Comparison of ENCODE assay signal across 18 cellular contexts in the genomic region with DNA sequence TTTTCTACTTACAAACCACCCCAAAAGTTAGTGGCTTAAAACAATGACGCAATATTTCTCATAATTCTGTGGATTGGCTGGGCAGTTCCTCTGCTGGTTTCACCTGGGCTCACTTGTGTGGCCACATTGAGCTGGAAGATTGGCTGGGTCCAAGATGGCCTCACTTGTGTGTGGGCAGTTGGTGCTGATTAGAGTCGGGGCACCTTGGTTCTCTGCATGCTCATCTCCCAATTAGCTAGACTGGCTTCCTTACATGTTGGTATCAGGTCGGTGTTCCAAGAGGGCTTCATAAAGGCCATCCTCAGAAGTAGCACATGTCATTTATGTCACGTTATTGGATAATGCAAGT. TPM values are rescaled to one million over a fixed set of nuclear protein-coding genes. Genes with fewer than 3 reads are reported as not detected.
A peak's percentile ranks its signal among the peaks of the same experiment; 100 is the strongest.
DNase-seq lines count a peak whose midpoint lies in the region; ATAC-seq, FAIRE-seq and TF ChIP-seq lines count a peak whose summit lies in the region.
"Had no signal": no experiment of that assay in that cellular context is flagged by ENCODE, and none has a peak within 500 bp of the region (broad histone marks: within the 10 kb centered on the region; RNA-seq: fewer than 3 reads in every experiment).

No MANE protein-coding gene starts in this region.

- H3K27me3 Mint-ChIP-seq in MCF 10A (ENCODE audit: insufficient read depth, unreplicated experiment) (no peaks in the 10 kb centered on the region), mesothelial cell of epicardium (ENCODE audit: low read depth) (no peaks in the 10 kb centered on the region)
- no peaks in the 10 kb centered on the region for H3K27me3 Mint-ChIP-seq in activated T-helper 17 cell treated with anti-CD3 and anti-CD28 coated beads, Interleukin-2, amount 50 U/mL, for 72 hours
- H3K27me3 Mint-ChIP-seq: effector memory CD8-positive, alpha-beta T cell had no signal

- H3K27ac ChIP-seq in mammary epithelial cell (ENCODE audit: insufficient read depth, low read depth, low read length): no peak overlapping the region
- peak overlapping the region in 2 of 3 donors; percentile 56 to 78 for H3K27ac ChIP-seq in thyroid gland

- BruUV-seq in MCF 10A (replicated peaks; lab: Mats Ljungman, UMichigan): no TSS peak
- BruUV-seq in mammary epithelial cell (replicated peaks; lab: Mats Ljungman, UMichigan): no TSS peak

- TF ChIP-seq POLR2A in thyroid gland (IDR thresholded peaks at IDR 0.05): no peak
- TF ChIP-seq POLR2A in GM12891 (IDR thresholded peaks at IDR 0.05; ENCODE audit: low read depth, low read length): no peak

- POLR2A ChIA-PET in MCF 10A (lab: Yijun Ruan, JAX): interaction anchor here (1.2 kb wide), 1 partner anchor 208 kb away, joined by 5 read pairs; no protein-coding TSS in a partner anchor

- H3K9me3 ChIP-seq in mammary epithelial cell (replicated peaks; ENCODE audit: insufficient read depth, low read length) (no peaks in the 10 kb centered on the region), thyroid gland (no peaks in the 10 kb centered on the region)
- H3K9me3 ChIP-seq: heart left ventricle, upper lobe of left lung had no signal

- in situ Hi-C loops in mammary epithelial cell (cut with MboI; ENCODE audit: low sequenced_read_pairs in 2 of 2): no loop called here

- H3K4me3 Mint-ChIP-seq in MCF 10A (ENCODE audit: unreplicated experiment): no peak overlapping the region
- H3K4me3 Mint-ChIP-seq in activated T-helper 17 cell treated with anti-CD3 and anti-CD28 coated beads, Interleukin-2, amount 50 U/mL, for 72 hours: peak overlapping the region; percentile 73
- no peak overlapping the region for H3K4me3 Mint-ChIP-seq in mesothelial cell of epicardium
- H3K4me3 Mint-ChIP-seq: effector memory CD8-positive, alpha-beta T cell had no signal

- peaks cover 9% of the 10 kb centered on the region for H3K4me1 ChIP-seq in mammary epithelial cell (ENCODE audit: insufficient read depth, low read length)
- peaks cover 26 to 30% of the 10 kb centered on the region in 2 donors for H3K4me1 ChIP-seq in thyroid gland

- peak overlapping the region; percentile 44 for H3K27ac Mint-ChIP-seq in MCF 10A (ENCODE audit: low read depth, unreplicated experiment)
- peak overlapping the region; percentile 94 for H3K27ac Mint-ChIP-seq in activated T-helper 17 cell treated with anti-CD3 and anti-CD28 coated beads, Interleukin-2, amount 50 U/mL, for 72 hours
- H3K27ac Mint-ChIP-seq in mesothelial cell of epicardium: peak overlapping the region; percentile 71

- intact Hi-C loops in MCF 10A (cut with micrococcal nuclease) (no loop called here), mammary epithelial cell (cut with micrococcal nuclease) (no loop called here), thyroid gland (cut with DNase I) (no loop called here)

- TF ChIP-seq CTCF in MCF 10A (IDR thresholded peaks at IDR 0.05; ENCODE audit: unreplicated experiment) (no peak), mammary epithelial cell (conservative IDR thresholded peaks at IDR 0.05 in 1 of 2, IDR thresholded peaks at IDR 0.05 in 1 of 2; ENCODE audit: extremely low read depth in 1 of 2, insufficient read depth in 1 of 2, low read depth in 1 of 2, low read length in 2 of 2) (no peak), mesothelial cell of epicardium (IDR thresholded peaks at IDR 0.05; ENCODE audit: unreplicated experiment) (no peak), thyroid gland (IDR thresholded peaks at IDR 0.05) (no peak)

- no peak overlapping the region for H2AFZ ChIP-seq in mammary epithelial cell (ENCODE audit: low read depth, low read length)

- dilution Hi-C loops in mammary epithelial cell (cut with HindIII; ENCODE audit: low sequenced_read_pairs): no loop called here

- H3K9me3 Mint-ChIP-seq in MCF 10A (ENCODE audit: unreplicated experiment) (no peaks in the 10 kb centered on the region), mesothelial cell of epicardium (no peaks in the 10 kb centered on the region)
- no peaks in the 10 kb centered on the region for H3K9me3 Mint-ChIP-seq in activated T-helper 17 cell treated with anti-CD3 and anti-CD28 coated beads, Interleukin-2, amount 50 U/mL, for 72 hours
- H3K9me3 Mint-ChIP-seq: effector memory CD8-positive, alpha-beta T cell had no signal

- H3K4me3 ChIP-seq in mammary epithelial cell (replicated peaks in 1 of 3; ENCODE audit: insufficient read depth in 1 of 3, low read depth in 2 of 3, low read length in 3 of 3): no peak overlapping the region
- no peak overlapping the region for H3K4me3 ChIP-seq in thyroid gland (replicated peaks in 1 of 3)
- H3K4me3 ChIP-seq: heart left ventricle, upper lobe of left lung had no signal

- no peaks in the 10 kb centered on the region for H4K20me1 ChIP-seq in mammary epithelial cell (ENCODE audit: insufficient read depth, low read length)

- H3K4me2 ChIP-seq in mammary epithelial cell (ENCODE audit: insufficient read depth, low read depth, low read length): no peak overlapping the region

- peaks cover 75% of the 10 kb centered on the region for H3K79me2 ChIP-seq in mammary epithelial cell (ENCODE audit: insufficient read depth, low read length)

- no peak for FAIRE-seq in GM12891 (lab: Jason Lieb, UNC)

- peaks cover 47% of the 10 kb centered on the region for H3K4me1 Mint-ChIP-seq in MCF 10A (ENCODE audit: insufficient read depth, unreplicated experiment)
- peaks cover 53% of the 10 kb centered on the region for H3K4me1 Mint-ChIP-seq in activated T-helper 17 cell treated with anti-CD3 and anti-CD28 coated beads, Interleukin-2, amount 50 U/mL, for 72 hours
- H3K4me1 Mint-ChIP-seq in mesothelial cell of epicardium: peaks cover 67% of the 10 kb centered on the region

- no peak for ATAC-seq in activated T-helper 17 cell treated with anti-CD3 and anti-CD28 coated beads, Interleukin-2, amount 50 U/mL, for 72 hours (replicated peaks)
- ATAC-seq in HG02870 (IDR thresholded peaks at IDR 0.05; ENCODE audit: unreplicated experiment): no peak
- ATAC-seq: effector memory CD8-positive, alpha-beta T cell; heart left ventricle; SK-N-SH treated with all-trans-retinoic acid at 6 μM for 48 hours had no signal

- H3K36me3 ChIP-seq in mammary epithelial cell (ENCODE audit: insufficient read depth, low read length) (peaks cover 4% of the 10 kb centered on the region), thyroid gland (no peaks in the 10 kb centered on the region)
- H3K36me3 ChIP-seq: upper lobe of left lung had no signal

- H3K27me3 ChIP-seq in mammary epithelial cell (ENCODE audit: insufficient read depth, low read length) (no peaks in the 10 kb centered on the region), thyroid gland (no peaks in the 10 kb centered on the region)
- H3K27me3 ChIP-seq: heart left ventricle, upper lobe of left lung had no signal

- WGBS in mammary epithelial cell (ENCODE audit: low coverage, missing lambda C conversion rate): 100% methylated on average over 3 of the region's 4 CpGs
- 96 to 98% methylated on average over 4 of the region's 4 CpGs for WGBS in thyroid gland, 2 donors

- CTCF ChIA-PET in MCF 10A (lab: Yijun Ruan, JAX) (interaction anchor here (0.7 to 1.6 kb wide), 4 partner anchors 10 to 481 kb away, joined by 3 to 5 read pairs (median 4); a partner anchor contains a TSS), mammary epithelial cell (lab: Charles Lee; ENCODE audit: low non-redundant PET) (no interaction called here)

- no peak overlapping the region for H3K9ac ChIP-seq in mammary epithelial cell (ENCODE audit: insufficient read depth, low read length)

- H3K36me3 Mint-ChIP-seq in MCF 10A (ENCODE audit: insufficient read depth, unreplicated experiment): peaks cover 6% of the 10 kb centered on the region
- peaks cover 51% of the 10 kb centered on the region for H3K36me3 Mint-ChIP-seq in activated T-helper 17 cell treated with anti-CD3 and anti-CD28 coated beads, Interleukin-2, amount 50 U/mL, for 72 hours (ENCODE audit: low read depth)
- H3K36me3 Mint-ChIP-seq in mesothelial cell of epicardium: peaks cover 5% of the 10 kb centered on the region

- DNase-seq in MCF 10A (ENCODE audit: unreplicated experiment) (no peak), mammary epithelial cell (no peak), mesothelial cell of epicardium (ENCODE audit: low spot score in 2 of 2, unreplicated experiment in 2 of 2) (no peak), thyroid gland (no peak), GM12891 (ENCODE audit: insufficient read length, low spot score) (no peak), D341Med (ENCODE audit: low spot score) (no peak)
- DNase-seq: activated CD4-positive, CD25-positive, alpha-beta regulatory T cell treated with anti-CD3 and anti-CD28 coated beads, Interleukin-2, amount 50 U/mL, for 72 hours; effector memory CD8-positive, alpha-beta T cell; GOT3; heart left ventricle; NCI-H187; NCI-H226; stimulated activated CD4-positive, alpha-beta T cell treated with anti-CD3 and anti-CD28 coated beads, Interleukin-12 subunit alpha, Interleukin-12 subunit beta, amount 100 ng/mL, for 4 hours; T1000; upper lobe of left lung had no signal

TF ChIP-seq in GM12891, 5 proteins besides CTCF, POLR2A, EP300 and RAD21:
- no peak for TF ChIP-seq TAF1 (IDR thresholded peaks at IDR 0.05; ENCODE audit: low read depth, low read length)
- TF ChIP-seq POLR2AphosphoS5 (IDR thresholded peaks at IDR 0.05; ENCODE audit: low read depth, low read length): no peak
- no peak for TF ChIP-seq POU2F2 (IDR thresholded peaks at IDR 0.05; ENCODE audit: low read depth, low read length)
TF ChIP-seq in GM12891: peak in this region for 0.

RNA-seq across cellular contexts. Expression of a gene that starts 12.5 kb away (rescaled TPM):
- 5.3 and 8.6 TPM in 2 replicates for total RNA-seq in MCF 10A (2022)
- 10 to 100 TPM in 1 of 2 donors, 1 to 10 TPM in 1; 9.5 to 14.2 TPM for total RNA-seq in mammary epithelial cell
- polyA plus RNA-seq in mammary epithelial cell: 7.5 TPM
- polyA minus RNA-seq in mammary epithelial cell: 15.6 TPM
- 10 to 100 TPM; 11.2 to 17.4 TPM for total RNA-seq in activated T-helper 17 cell treated with anti-CD3 and anti-CD28 coated beads, Interleukin-2, amount 50 U/mL, for 72 hours
- total RNA-seq in mesothelial cell of epicardium: 36.4 to 38.4 TPM (median 38.3 TPM) in 3 replicates
- 10 to 100 TPM; 19.0 to 36.4 (median 31.4) TPM for total RNA-seq in thyroid gland
- polyA plus RNA-seq in GM12891 (2012; ENCODE audit: low read depth, missing spikeins): 4.5 TPM

RNA-seq across cellular contexts. Expression of a gene that starts 59.2 kb away (rescaled TPM):
- 15.8 and 21.4 TPM in 2 replicates for total RNA-seq in MCF 10A (2022)
- total RNA-seq in mammary epithelial cell: 10 to 100 TPM; 14.3 to 17.9 TPM
- polyA plus RNA-seq in mammary epithelial cell: 4.7 TPM
- 3.5 TPM for polyA minus RNA-seq in mammary epithelial cell
- total RNA-seq in activated T-helper 17 cell treated with anti-CD3 and anti-CD28 coated beads, Interleukin-2, amount 50 U/mL, for 72 hours: 10 to 100 TPM; 25.1 to 29.0 TPM
- 25.6 to 27.0 TPM (median 25.8 TPM) in 3 replicates for total RNA-seq in mesothelial cell of epicardium
- 10 to 100 TPM; 24.8 to 44.9 (median 28.8) TPM for total RNA-seq in thyroid gland
- polyA plus RNA-seq in GM12891 (2012; ENCODE audit: low read depth, missing spikeins): 18.9 TPM

RNA-seq across cellular contexts. Expression of a gene that starts 59.3 kb away (rescaled TPM):
- 11.5 and 16.3 TPM in 2 replicates for total RNA-seq in MCF 10A (2022)
- 1 to 10 TPM; 7.2 to 9.6 TPM for total RNA-seq in mammary epithelial cell
- polyA plus RNA-seq in mammary epithelial cell: 3.0 TPM
- polyA minus RNA-seq in mammary epithelial cell: 4.7 TPM
- 10 to 100 TPM in 1 of 2 donors, 1 to 10 TPM in 1; 7.3 to 12.8 TPM for total RNA-seq in activated T-helper 17 cell treated with anti-CD3 and anti-CD28 coated beads, Interleukin-2, amount 50 U/mL, for 72 hours
- 12.2 to 12.9 TPM (median 12.7 TPM) in 3 replicates for total RNA-seq in mesothelial cell of epicardium
- 10 to 100 TPM in 2 of 4 donors, 1 to 10 TPM in 2; 9.4 to 11.6 (median 10.4) TPM for total RNA-seq in thyroid gland
- 3.8 TPM for polyA plus RNA-seq in GM12891 (2012; ENCODE audit: low read depth, missing spikeins)

Comparison
In these comparisons a context has a peak if more than half of its experiments do, and no peak if none do; other contexts are left out.
1. H3K27ac Mint-ChIP-seq: peak in every context shown above with its lines; median percentile 94 in activated T-helper 17 cell treated with anti-CD3 and anti-CD28 coated beads, Interleukin-2, amount 50 U/mL, for 72 hours; 71 in mesothelial cell of epicardium; 44 in MCF 10A.